ENCODE assay signal across 8 cellular contexts in the genomic region with DNA sequence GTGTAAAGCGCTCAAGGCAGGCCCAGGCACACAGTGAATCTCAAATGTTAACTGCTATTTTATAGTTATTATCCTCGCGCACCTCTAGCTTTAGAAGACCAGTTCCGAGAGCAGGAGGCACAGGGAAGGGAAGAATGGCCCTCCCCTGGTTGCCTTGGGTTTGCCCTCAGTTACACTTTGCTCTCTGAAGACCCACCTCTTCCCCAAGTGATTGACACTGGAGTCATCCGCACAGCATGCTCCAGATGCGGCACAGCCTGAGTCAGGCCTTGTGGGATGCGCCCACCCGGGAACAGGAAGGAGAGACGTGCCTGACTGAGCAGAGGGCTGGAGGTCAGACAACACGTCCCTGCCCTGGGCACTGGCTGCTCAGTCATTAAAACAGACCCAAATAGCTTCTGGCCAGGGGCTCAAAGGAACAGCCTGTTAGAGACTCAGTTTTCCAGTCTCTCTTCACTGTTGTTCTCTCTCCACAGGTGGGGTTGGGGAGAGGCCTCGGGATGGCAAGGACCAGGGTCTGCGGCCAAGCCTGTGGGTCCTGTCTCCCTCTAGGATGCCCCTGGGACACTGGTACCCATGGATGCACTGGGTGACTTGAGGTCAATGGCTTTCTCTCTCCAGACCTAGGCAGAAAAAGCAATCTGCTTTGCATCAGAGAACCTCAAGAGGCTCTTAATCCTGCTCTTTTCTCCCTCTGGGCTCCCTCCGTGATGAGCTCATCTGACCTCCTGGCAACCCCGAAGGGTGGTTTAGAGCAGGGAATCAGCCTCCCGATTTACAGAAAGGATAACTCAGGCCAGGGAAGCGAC. TPM values are rescaled to one million over a fixed set of nuclear protein-coding genes. Genes with fewer than 3 reads are reported as not detected.
DNase-seq lines count a peak whose midpoint lies in the region; ATAC-seq and TF ChIP-seq lines count a peak whose summit lies in the region.

No MANE protein-coding gene starts in this region.

- H3K27ac ChIP-seq in iPS-18a (ENCODE audit: low read length): peak overlapping the region; percentile 65

- ATAC-seq in WTC11 (peak; percentile 25), HG02870 (IDR thresholded peaks at IDR 0.05; ENCODE audit: unreplicated experiment) (no peak)

- H3K9ac ChIP-seq in iPS-18a (ENCODE audit: low read length): peak overlapping the region; percentile 77

- no peaks in the 10 kb centered on the region for H3K9me3 ChIP-seq in iPS-18a (ENCODE audit: control insufficient read depth, low read depth, low read length)

- H3K36me3 ChIP-seq in iPS-18a (ENCODE audit: control insufficient read depth, low read depth, low read length): peaks cover 5% of the 10 kb centered on the region

- no peaks in the 10 kb centered on the region for H3K27me3 ChIP-seq in iPS-18a (ENCODE audit: control insufficient read depth, insufficient read depth, low read length)

- peak overlapping the region; percentile 59 for H3K4me3 ChIP-seq in iPS-18a (ENCODE audit: low read length)

- POLR2A ChIA-PET in WTC11 (lab: Charles Lee): interaction anchor here (0.6 to 2.4 kb wide), 2 partner anchors 13 to 402 kb away, joined by 3 to 8 read pairs; partner anchors contain the start of gene MLXIP

- CTCF ChIA-PET in WTC11 (lab: Charles Lee): interaction anchor here (0.6 to 2.7 kb wide), 11 partner anchors 10 to 271 kb away, joined by 3 to 24 read pairs (median 4); partner anchors contain the start of genes CFAP251 and MLXIP

- DNase-seq in D341Med (ENCODE audit: low spot score) (peak; percentile 77), NCI-H1092 (lab: John Stamatoyannopoulos, UW) (peak; percentile 63), WTC11 (ENCODE audit: low spot score) (peak; percentile 51), type B pancreatic cell (ENCODE audit: extremely low spot score, unreplicated experiment) (no peak), NCI-H774 (lab: John Stamatoyannopoulos, UW) (no peak), superior temporal gyrus (ENCODE audit: extremely low spot score) (no peak)

- H3K27ac Mint-ChIP-seq in WTC11 (peak overlapping the region; percentile 87), type B pancreatic cell (peak overlapping the region; percentile 69)

- TF ChIP-seq CTCF in WTC11 (IDR thresholded peaks at IDR 0.05): no peak
- no peak for TF ChIP-seq CTCF in type B pancreatic cell (conservative IDR thresholded peaks at IDR 0.05)

- peaks cover 22% of the 10 kb centered on the region for H3K4me1 ChIP-seq in iPS-18a (ENCODE audit: control insufficient read depth, low read depth, low read length)

- H3K27me3 Mint-ChIP-seq in WTC11 (ENCODE audit: low read depth) (no peaks in the 10 kb centered on the region), type B pancreatic cell (no peaks in the 10 kb centered on the region)

- H3K4me1 Mint-ChIP-seq in WTC11 (peaks cover 31% of the 10 kb centered on the region), type B pancreatic cell (ENCODE audit: unreplicated experiment) (peaks cover 36% of the 10 kb centered on the region)

- H3K9me3 Mint-ChIP-seq in WTC11 (no peaks in the 10 kb centered on the region), type B pancreatic cell (no peaks in the 10 kb centered on the region)

- peaks cover 22% of the 10 kb centered on the region for H3K36me3 Mint-ChIP-seq in WTC11
- H3K36me3 Mint-ChIP-seq in type B pancreatic cell: peaks cover 9% of the 10 kb centered on the region

- H3K4me3 Mint-ChIP-seq in WTC11: peak overlapping the region; percentile 73
- peak overlapping the region; percentile 66 for H3K4me3 Mint-ChIP-seq in type B pancreatic cell

TF ChIP-seq in WTC11, 78 proteins besides CTCF, POLR2A, EP300 and RAD21:
- TF ChIP-seq JUN (CRISPR knock-in tag; IDR thresholded peaks at IDR 0.05) (no peak), SMAD3 (CRISPR knock-in tag; IDR thresholded peaks at IDR 0.05; ENCODE audit: borderline replicate concordance) (no peak), ZNF532 (CRISPR knock-in tag; IDR thresholded peaks at IDR 0.05; ENCODE audit: borderline replicate concordance) (no peak), E2F1 (CRISPR knock-in tag; IDR thresholded peaks at IDR 0.05) (no peak), NFYB (CRISPR knock-in tag; conservative IDR thresholded peaks at IDR 0.05; ENCODE audit: low read depth) (no peak), SMAD4 (CRISPR knock-in tag; IDR thresholded peaks at IDR 0.05) (no peak), JAZF1 (CRISPR knock-in tag; IDR thresholded peaks at IDR 0.05) (no peak), FOXP1 (CRISPR knock-in tag; IDR thresholded peaks at IDR 0.05; ENCODE audit: borderline replicate concordance) (no peak)

RNA-seq across cellular contexts. Expression of gene MLXIP, which starts 13.6 kb away (rescaled TPM):
- 40.5 to 49.4 TPM (median 44.4 TPM) in 3 replicates for total RNA-seq in WTC11 (2021)
- 28.4 and 44.5 TPM in 2 replicates for total RNA-seq in type B pancreatic cell (ENCODE audit: low replicate concordance)

RNA-seq across cellular contexts. Expression of gene BCL7A, which starts 43.3 kb away (rescaled TPM):
- 14.6 to 19.7 TPM (median 15.8 TPM) in 3 replicates for total RNA-seq in WTC11 (2021)
- 22.2 and 30.9 TPM in 2 replicates for total RNA-seq in type B pancreatic cell (ENCODE audit: low replicate concordance)

Comparison
In these comparisons a context has a peak if more than half of its experiments do, and no peak if none do; other contexts are left out.
1. DNase-seq: peak in D341Med (single experiment), NCI-H1092 (single experiment) and WTC11 (single experiment); none in type B pancreatic cell (single experiment), NCI-H774 (single experiment) and superior temporal gyrus (single experiment).